32 cellular contexts compared by ENCODE assay signal in genomic region chr13:80160110-80160509, GRCh38.
"Had no signal": no experiment of that assay in that cellular context is flagged by ENCODE, and none has a peak within 500 bp of the region (broad histone marks: within the 10 kb centered on the region; RNA-seq: fewer than 3 reads in every experiment).

No MANE protein-coding gene starts in this region.

- H3K36me3 ChIP-seq: ascending aorta, breast epithelium, cardiac muscle cell, esophagus muscularis mucosa, heart left ventricle, WERI-Rb-1 had no signal

- H3K27ac ChIP-seq: ascending aorta, breast epithelium, cardiac muscle cell, coronary artery, esophagus muscularis mucosa, foreskin keratinocyte, heart left ventricle, WERI-Rb-1 had no signal

- H3K4me1 ChIP-seq: ascending aorta, breast epithelium, esophagus muscularis mucosa, foreskin keratinocyte, heart left ventricle had no signal

- DNase-seq: activated B cell treated with CpG ODN at 0.5 μM for 24 hours; activated CD4-positive, alpha-beta T cell treated with anti-CD3 and anti-CD28 coated beads for 48 hours; activated CD4-positive, alpha-beta T cell treated with anti-CD3 and anti-CD28 coated beads, Interleukin-2, amount 50 U/mL, for 1 hour; activated CD4-positive, alpha-beta T cell treated with anti-CD3 and anti-CD28 coated beads, Interleukin-2, amount 50 U/mL, for 48 hours; activated CD8-positive, alpha-beta memory T cell treated with anti-CD3 and anti-CD28 coated beads, Interleukin-2, amount 10 ng/mL, durations not matched to agents 7 days and 5 days; activated CD8-positive, alpha-beta memory T cell treated with anti-CD3 and anti-CD28 coated beads, Interleukin-2, amount 50 U/mL, for 4 hours; activated CD8-positive, alpha-beta T cell treated with anti-CD3 and anti-CD28 coated beads, Interleukin-2, amount 10 ng/mL, durations not matched to agents 7 days and 5 days; activated gamma-delta T cell; activated naive CD4-positive, alpha-beta T cell; activated naive CD4-positive, alpha-beta T cell treated with anti-CD3 and anti-CD28 coated beads, Interleukin-2, amount 10 ng/mL, durations not matched to agents 7 days and 5 days; activated naive CD8-positive, alpha-beta T cell treated with anti-CD3 and anti-CD28 coated beads, Interleukin-2, amount 10 ng/mL, durations not matched to agents 7 days and 5 days; activated T-cell treated with anti-CD3 and anti-CD28 coated beads, Interleukin-2, amount 50 U/mL, for 1 hour; activated T-cell treated with anti-CD3 and anti-CD28 coated beads, Interleukin-2, amount 50 U/mL, for 48 hours; central memory CD4-positive, alpha-beta T cell; cerebellar nuclear complex; dorsolateral prefrontal cortex; effector memory CD8-positive, alpha-beta T cell; erythroblast; foreskin keratinocyte; glutamatergic neuron; heart left ventricle; T-helper 1 cell; T-helper 17 cell; T1000; WERI-Rb-1 had no signal

- H3K9me3 ChIP-seq: ascending aorta, breast epithelium, esophagus muscularis mucosa, heart left ventricle had no signal

- H3K27me3 ChIP-seq: ascending aorta, breast epithelium, cardiac muscle cell, dorsolateral prefrontal cortex, esophagus muscularis mucosa, foreskin keratinocyte, heart left ventricle had no signal

- ATAC-seq: activated CD4-positive, CD25-positive, alpha-beta regulatory T cell treated with anti-CD3 and anti-CD28 coated beads, Interleukin-2, amount 50 U/mL, for 24 hours; activated CD8-positive, alpha-beta memory T cell treated with anti-CD3 and anti-CD28 coated beads, Interleukin-2, amount 10 ng/mL, durations not matched to agents 7 days and 5 days; activated CD8-positive, alpha-beta T cell treated with anti-CD3 and anti-CD28 coated beads, Interleukin-2, amount 10 ng/mL, durations not matched to agents 7 days and 5 days; activated naive CD4-positive, alpha-beta T cell treated with anti-CD3 and anti-CD28 coated beads, Interleukin-2, amount 50 U/mL, for 72 hours; effector memory CD8-positive, alpha-beta T cell; foreskin keratinocyte; heart left ventricle; T-helper 17 cell had no signal

- H3K4me3 ChIP-seq: ascending aorta, breast epithelium, cardiac muscle cell, coronary artery, dorsolateral prefrontal cortex, esophagus muscularis mucosa, heart left ventricle had no signal
